Comparison of ENCODE assay signal across 1 cellular context in the genomic region with DNA sequence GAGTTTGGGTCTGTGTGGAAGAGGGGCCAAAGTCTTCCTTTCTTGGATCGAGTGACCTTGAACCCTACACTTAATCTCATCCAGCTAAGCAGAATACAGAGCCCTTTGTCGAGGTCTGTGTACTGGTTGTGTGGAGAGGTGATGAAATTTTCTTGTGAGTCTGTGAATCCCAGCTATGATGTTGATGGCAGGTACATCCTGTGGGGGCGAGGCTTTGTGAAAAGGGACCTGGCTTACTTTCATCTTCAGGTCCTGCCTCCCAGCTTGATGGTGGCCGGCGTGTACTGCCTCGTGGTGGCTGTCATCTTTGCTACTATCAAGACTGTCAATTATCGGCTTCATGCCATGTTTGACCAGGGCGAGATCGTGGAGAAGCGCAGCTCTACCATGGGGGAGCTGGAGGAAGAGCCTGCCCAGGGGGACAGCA.
TF ChIP-seq lines count a peak whose summit lies in the region.

No MANE protein-coding gene starts in this region.

TF ChIP-seq in IMR-90, 13 proteins besides CTCF, POLR2A, EP300 and RAD21:
- no peak for TF ChIP-seq RFX5 (IDR thresholded peaks at IDR 0.05; ENCODE audit: low read depth, low read length)
- TF ChIP-seq, protein P1, sequence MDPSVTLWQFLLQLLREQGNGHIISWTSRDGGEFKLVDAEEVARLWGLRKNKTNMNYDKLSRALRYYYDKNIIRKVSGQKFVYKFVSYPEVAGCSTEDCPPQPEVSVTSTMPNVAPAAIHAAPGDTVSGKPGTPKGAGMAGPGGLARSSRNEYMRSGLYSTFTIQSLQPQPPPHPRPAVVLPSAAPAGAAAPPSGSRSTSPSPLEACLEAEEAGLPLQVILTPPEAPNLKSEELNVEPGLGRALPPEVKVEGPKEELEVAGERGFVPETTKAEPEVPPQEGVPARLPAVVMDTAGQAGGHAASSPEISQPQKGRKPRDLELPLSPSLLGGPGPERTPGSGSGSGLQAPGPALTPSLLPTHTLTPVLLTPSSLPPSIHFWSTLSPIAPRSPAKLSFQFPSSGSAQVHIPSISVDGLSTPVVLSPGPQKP (IDR thresholded peaks at IDR 0.05; ENCODE audit: borderline replicate concordance, low read depth, low read length) = no peak
- no peak for TF ChIP-seq BHLHE40 (IDR thresholded peaks at IDR 0.05; ENCODE audit: low read depth, low read length)
- TF ChIP-seq NFE2L2 (IDR thresholded peaks at IDR 0.05; ENCODE audit: low read depth, low read length) = no peak
- TF ChIP-seq, protein P2, sequence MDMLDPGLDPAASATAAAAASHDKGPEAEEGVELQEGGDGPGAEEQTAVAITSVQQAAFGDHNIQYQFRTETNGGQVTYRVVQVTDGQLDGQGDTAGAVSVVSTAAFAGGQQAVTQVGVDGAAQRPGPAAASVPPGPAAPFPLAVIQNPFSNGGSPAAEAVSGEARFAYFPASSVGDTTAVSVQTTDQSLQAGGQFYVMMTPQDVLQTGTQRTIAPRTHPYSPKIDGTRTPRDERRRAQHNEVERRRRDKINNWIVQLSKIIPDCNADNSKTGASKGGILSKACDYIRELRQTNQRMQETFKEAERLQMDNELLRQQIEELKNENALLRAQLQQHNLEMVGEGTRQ (IDR thresholded peaks at IDR 0.05; ENCODE audit: low read depth, low read length) = no peak
- TF ChIP-seq MXI1 (IDR thresholded peaks at IDR 0.05; ENCODE audit: borderline replicate concordance, low read depth, low read length) = no peak
- no peak for TF ChIP-seq RCOR1 (IDR thresholded peaks at IDR 0.05; ENCODE audit: insufficient replicate concordance, low read length)
- TF ChIP-seq FOS (IDR thresholded peaks at IDR 0.05; ENCODE audit: low read depth, low read length) = no peak
- TF ChIP-seq MAZ (IDR thresholded peaks at IDR 0.05; ENCODE audit: borderline replicate concordance, low read depth, low read length) = no peak
- TF ChIP-seq SMC3 (IDR thresholded peaks at IDR 0.05; ENCODE audit: low read depth, low read length) = no peak
TF ChIP-seq in IMR-90: peak in this region for 0.
